Comparison of ENCODE assay signal across 8 cellular contexts in genomic region chr20:36919715-36920333, GRCh38. TPM values are rescaled to one million over a fixed set of nuclear protein-coding genes. Genes with fewer than 3 reads are reported as not detected.
DNase-seq lines count a peak whose midpoint lies in the region; ATAC-seq and TF ChIP-seq lines count a peak whose summit lies in the region.

No MANE protein-coding gene starts in this region.

- H3K9me2 ChIP-seq in GM23338 (ENCODE audit: insufficient read depth): no peaks in the 10 kb centered on the region

- peaks cover 10% of the 10 kb centered on the region for H3K4me1 Mint-ChIP-seq in GM23338
- H3K4me1 Mint-ChIP-seq in activated T-helper 2 cell treated with anti-CD3 and anti-CD28 coated beads, Interferon-gamma antibody, Interleukin-2, Interleukin-4, amounts not matched to agents 10 μg/mL and 5 μg/mL and 100 μg/mL, durations not matched to agents 14 hours and 24 hours and 36 hours (ENCODE audit: low read depth): peaks cover 5% of the 10 kb centered on the region

- peaks cover 8% of the 10 kb centered on the region; the same call in 2 of the 3 replicates for H3K36me3 Mint-ChIP-seq in GM23338 (ENCODE audit: low read depth)
- peaks cover 32% of the 10 kb centered on the region for H3K36me3 Mint-ChIP-seq in activated T-helper 2 cell treated with anti-CD3 and anti-CD28 coated beads, Interferon-gamma antibody, Interleukin-2, Interleukin-4, amounts not matched to agents 10 μg/mL and 5 μg/mL and 100 μg/mL, durations not matched to agents 14 hours and 24 hours and 36 hours (ENCODE audit: low read depth)

- intact Hi-C loops in activated T-helper 2 cell treated with anti-CD3 and anti-CD28 coated beads, Interferon-gamma antibody, Interleukin-2, Interleukin-4, amounts not matched to agents 10 μg/mL and 5 μg/mL and 100 μg/mL, durations not matched to agents 14 hours and 24 hours and 36 hours (cut with micrococcal nuclease): no loop called here

- no peaks in the 10 kb centered on the region for H3K36me3 ChIP-seq in GM23338 (ENCODE audit: insufficient read depth)

- in situ Hi-C loops in Caki2 (cut with HindIII; ENCODE audit: low pct_unique_long_range_greater_than_20kb, low sequenced_read_pairs): no loop called here

- H3K9me3 Mint-ChIP-seq in GM23338: no peaks in the 10 kb centered on the region
- H3K9me3 Mint-ChIP-seq in activated T-helper 2 cell treated with anti-CD3 and anti-CD28 coated beads, Interferon-gamma antibody, Interleukin-2, Interleukin-4, amounts not matched to agents 10 μg/mL and 5 μg/mL and 100 μg/mL, durations not matched to agents 14 hours and 24 hours and 36 hours: no peaks in the 10 kb centered on the region

- H3K27ac ChIP-seq in GM23338 (ENCODE audit: low read depth): no peak overlapping the region

- peak overlapping the region; percentile 19; the same call in 1 of the 2 replicates for H3K27ac Mint-ChIP-seq in GM23338
- H3K27ac Mint-ChIP-seq in activated T-helper 2 cell treated with anti-CD3 and anti-CD28 coated beads, Interferon-gamma antibody, Interleukin-2, Interleukin-4, amounts not matched to agents 10 μg/mL and 5 μg/mL and 100 μg/mL, durations not matched to agents 14 hours and 24 hours and 36 hours: peak overlapping the region; percentile 33

- TF ChIP-seq CTCF in GM23338 (conservative IDR thresholded peaks at IDR 0.05; ENCODE audit: low read depth in 2 of 2): peak; percentile 76 to 83

- H3K79me2 ChIP-seq in GM23338 (replicated peaks; ENCODE audit: insufficient read depth): no peaks in the 10 kb centered on the region

- H3K4me3 ChIP-seq in GM23338: no peak overlapping the region

- no peaks in the 10 kb centered on the region for H3F3A ChIP-seq in GM23338 (replicated peaks; ENCODE audit: low read depth)

- DNase-seq in Caki2 (ENCODE audit: low read depth) (peak; percentile 40), GM23338 (ENCODE audit: low spot score) (peak; percentile 73), NCI-H526 (lab: John Stamatoyannopoulos, UW) (peak; percentile 36 to 68), glomerular endothelial cell (ENCODE audit: extremely low read depth, low read depth, low spot score) (peak; percentile 50), putamen (ENCODE audit: low spot score) (peak; percentile 42)
- DNase-seq in activated T-helper 2 cell treated with anti-CD3 and anti-CD28 coated beads, Interferon-gamma antibody, Interleukin-2, Interleukin-4, amounts not matched to agents 10 μg/mL and 5 μg/mL and 100 μg/mL, durations not matched to agents 14 hours and 24 hours and 36 hours (ENCODE audit: low spot score): no peak

- H2AFZ ChIP-seq in GM23338: no peak overlapping the region

- no peaks in the 10 kb centered on the region for H3K27me3 Mint-ChIP-seq in GM23338 (ENCODE audit: insufficient read depth, low read depth, poor library complexity)
- H3K27me3 Mint-ChIP-seq in activated T-helper 2 cell treated with anti-CD3 and anti-CD28 coated beads, Interferon-gamma antibody, Interleukin-2, Interleukin-4, amounts not matched to agents 10 μg/mL and 5 μg/mL and 100 μg/mL, durations not matched to agents 14 hours and 24 hours and 36 hours (ENCODE audit: low read depth): no peaks in the 10 kb centered on the region

- no peaks in the 10 kb centered on the region for H3K27me3 ChIP-seq in GM23338 (ENCODE audit: insufficient read depth)

- ATAC-seq in GM23338: peak; percentile 67
- ATAC-seq in HG02571 (IDR thresholded peaks at IDR 0.05; ENCODE audit: unreplicated experiment): no peak
- ATAC-seq in HG03469 (IDR thresholded peaks at IDR 0.05; ENCODE audit: unreplicated experiment): no peak

- H4K20me1 ChIP-seq in GM23338 (replicated peaks; ENCODE audit: insufficient read depth): no peaks in the 10 kb centered on the region

- H3K4me3 Mint-ChIP-seq in GM23338: no peak overlapping the region
- no peak overlapping the region for H3K4me3 Mint-ChIP-seq in activated T-helper 2 cell treated with anti-CD3 and anti-CD28 coated beads, Interferon-gamma antibody, Interleukin-2, Interleukin-4, amounts not matched to agents 10 μg/mL and 5 μg/mL and 100 μg/mL, durations not matched to agents 14 hours and 24 hours and 36 hours (ENCODE audit: low read depth)

- 0 out of 2 replicates have a peak, but pooled peaks cover 5% of the 10 kb centered on the region for H3K4me1 ChIP-seq in GM23338 (ENCODE audit: insufficient read depth)

- H3K4me2 ChIP-seq in GM23338: no peak overlapping the region

TF ChIP-seq in GM23338, 12 proteins besides CTCF, POLR2A, EP300 and RAD21:
- TF ChIP-seq CREB1 (CRISPR knock-in tag; IDR thresholded peaks at IDR 0.05; ENCODE audit: low read depth): 0 out of 2 replicates have a peak, but pooled peaks have one; percentile 8
- TF ChIP-seq STAT1 (IDR thresholded peaks at IDR 0.05; ENCODE audit: unreplicated experiment): no peak
TF ChIP-seq in GM23338: peak in this region for 1.

RNA-seq across cellular contexts. Expression of gene SAMHD1, which starts 31.7 kb away (rescaled TPM):
- 9.8 and 15.7 TPM in 2 replicates for total RNA-seq in Caki2 (2014; rRNA removed; shearing (Covaris generic); ENCODE audit: low replicate concordance)
- 45.4 and 50.3 TPM in 2 replicates for total RNA-seq in GM23338 (2014; rRNA removed; shearing (Covaris generic))
- polyA plus RNA-seq in GM23338 (2016; fragmentation: Nextera tagmentation; extraction: Ambion mirVana): 19.5 and 21.9 TPM in 2 replicates
- 44.1 and 45.7 TPM in 2 replicates for total RNA-seq in activated T-helper 2 cell treated with anti-CD3 and anti-CD28 coated beads, Interferon-gamma antibody, Interleukin-2, Interleukin-4, amounts not matched to agents 10 μg/mL and 5 μg/mL and 100 μg/mL, durations not matched to agents 14 hours and 24 hours and 36 hours
- 45.5 and 95.0 TPM in 2 replicates for total RNA-seq in glomerular endothelial cell

RNA-seq across cellular contexts. Expression of gene TLDC2, which starts 43.9 kb away (rescaled TPM):
- 13.6 and 23.6 TPM in 2 replicates for total RNA-seq in Caki2 (2014; rRNA removed; shearing (Covaris generic); ENCODE audit: low replicate concordance)
- total RNA-seq in GM23338 (2014; rRNA removed; shearing (Covaris generic)): 0.38 and 0.85 TPM in 2 replicates
- polyA plus RNA-seq in GM23338 (2016; fragmentation: Nextera tagmentation; extraction: Ambion mirVana): 0.16 and 0.28 TPM in 2 replicates
- total RNA-seq in activated T-helper 2 cell treated with anti-CD3 and anti-CD28 coated beads, Interferon-gamma antibody, Interleukin-2, Interleukin-4, amounts not matched to agents 10 μg/mL and 5 μg/mL and 100 μg/mL, durations not matched to agents 14 hours and 24 hours and 36 hours: not detected in 2 replicates
- not detected in 2 replicates for total RNA-seq in glomerular endothelial cell
